10 cellular contexts compared by ENCODE assay signal in the genomic region with DNA sequence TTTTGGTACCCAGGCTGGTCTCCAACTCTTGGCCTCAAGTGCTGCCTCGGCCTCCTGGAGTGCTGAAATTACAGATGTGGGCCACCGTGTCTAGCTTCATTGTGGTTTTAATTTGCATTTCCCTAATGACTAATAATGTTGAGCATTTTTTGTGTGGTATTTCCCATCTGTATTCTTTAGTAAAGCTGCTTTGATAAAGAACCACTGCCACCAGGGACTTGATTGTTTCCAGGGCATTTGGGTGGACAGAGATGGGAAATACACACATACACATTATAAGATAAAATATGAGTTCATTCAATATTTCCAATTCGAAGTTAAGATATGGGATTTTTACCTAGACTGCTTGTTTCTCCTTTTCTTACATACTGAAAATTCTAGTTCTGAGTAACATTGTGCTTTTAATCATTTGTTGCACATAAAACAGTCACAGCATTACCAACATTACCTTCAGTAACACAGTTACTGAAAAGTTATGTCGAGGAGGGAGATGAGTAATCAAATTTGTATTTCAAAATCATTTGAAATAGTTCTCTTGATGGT. TPM values are rescaled to one million over a fixed set of nuclear protein-coding genes. Genes with fewer than 3 reads are reported as not detected.
DNase-seq lines count a peak whose midpoint lies in the region; ATAC-seq, FAIRE-seq and TF ChIP-seq lines count a peak whose summit lies in the region.
"Had no signal": no experiment of that assay in that cellular context is flagged by ENCODE, and none has a peak within 500 bp of the region (broad histone marks: within the 10 kb centered on the region; RNA-seq: fewer than 3 reads in every experiment).

No MANE protein-coding gene starts in this region.

- DNase-seq in GM03348 (ENCODE audit: low spot score) (peak; percentile 41), astrocyte (ENCODE audit: low read depth) (peak; percentile 64), caudate nucleus (lab: John Stamatoyannopoulos, UW) (no peak), NCI-H1092 treated with DMSO at 0.1 percent for 48 hours (lab: John Stamatoyannopoulos, UW) (no peak), gastrocnemius medialis (no peak), endodermal cell (no peak)
- DNase-seq: effector CD4-positive, alpha-beta T cell; KBM-7 had no signal

- 96 to 100% methylated on average over 1 to 4 of the region's 4 CpGs for WGBS in endodermal cell (ENCODE audit: insufficient coverage in 1 of 2, insufficient read length in 1 of 2), 2 experiments

- H3K9me3 ChIP-seq in astrocyte (ENCODE audit: insufficient read depth, low read depth, low read length), result no peaks in the 10 kb centered on the region
- H3K9me3 ChIP-seq in gastrocnemius medialis, result no peaks in the 10 kb centered on the region
- no peaks in the 10 kb centered on the region for H3K9me3 ChIP-seq in endodermal cell (ENCODE audit: control insufficient read depth, low read length)

- no peak overlapping the region for H2AFZ ChIP-seq in astrocyte (ENCODE audit: low read depth, low read length)

- TF ChIP-seq CTCF in astrocyte (IDR thresholded peaks at IDR 0.05; ENCODE audit: insufficient read depth, low read depth, low read length), result no peak
- TF ChIP-seq CTCF in gastrocnemius medialis (IDR thresholded peaks at IDR 0.05 in 4 of 5, conservative IDR thresholded peaks at IDR 0.05 in 1 of 5), result no peak
- TF ChIP-seq CTCF in endodermal cell (conservative IDR thresholded peaks at IDR 0.05), result no peak

- H3K27me3 ChIP-seq in astrocyte (ENCODE audit: insufficient read depth, low read length), result no peaks in the 10 kb centered on the region
- H3K27me3 ChIP-seq in gastrocnemius medialis, result no peaks in the 10 kb centered on the region
- H3K27me3 ChIP-seq in endodermal cell (ENCODE audit: control insufficient read depth, insufficient read depth, low read length, poor library complexity, severe bottlenecking), result no peaks in the 10 kb centered on the region

- H3K36me3 ChIP-seq in astrocyte (ENCODE audit: insufficient read depth, low read length) (peaks cover 2% of the 10 kb centered on the region), gastrocnemius medialis (peaks cover 0 to 5% of the 10 kb centered on the region in 2 donors), endodermal cell (ENCODE audit: control insufficient read depth, insufficient read depth, low read length) (peaks cover 4% of the 10 kb centered on the region)

- H3K27ac ChIP-seq in astrocyte (ENCODE audit: low read depth, low read length), result peak overlapping the region; percentile 14
- no peak overlapping the region for H3K27ac ChIP-seq in caudate nucleus (ENCODE audit: low read depth, low read length)
- H3K27ac ChIP-seq in gastrocnemius medialis, result no peak overlapping the region
- no peak overlapping the region for H3K27ac ChIP-seq in endodermal cell (ENCODE audit: low read depth, low read length)

- ATAC-seq in GM19463 (IDR thresholded peaks at IDR 0.05; ENCODE audit: unreplicated experiment), result peak; percentile 84
- ATAC-seq in HG03139 (IDR thresholded peaks at IDR 0.05; ENCODE audit: unreplicated experiment), result peak; percentile 73
- no peak for ATAC-seq in gastrocnemius medialis

- H3K4me1 ChIP-seq in astrocyte (ENCODE audit: insufficient read depth, low read length) (no peaks in the 10 kb centered on the region), gastrocnemius medialis (no peaks in the 10 kb centered on the region), endodermal cell (ENCODE audit: control insufficient read depth, insufficient read depth, low read length) (peaks cover 8% of the 10 kb centered on the region)

- H3K27ac Mint-ChIP-seq in astrocyte (ENCODE audit: unreplicated experiment) (no peak overlapping the region), endodermal cell (no peak overlapping the region)

- H3K4me3 Mint-ChIP-seq in astrocyte (ENCODE audit: unreplicated experiment), result no peak overlapping the region
- no peak overlapping the region for H3K4me3 Mint-ChIP-seq in endodermal cell

- H3K4me1 Mint-ChIP-seq in astrocyte (ENCODE audit: low read depth, unreplicated experiment) (peaks cover 8% of the 10 kb centered on the region), endodermal cell (peaks cover 3% of the 10 kb centered on the region)

- H3K36me3 Mint-ChIP-seq in astrocyte (ENCODE audit: low read depth, unreplicated experiment) (peaks cover 7% of the 10 kb centered on the region), endodermal cell (ENCODE audit: low read depth) (peaks cover 22% of the 10 kb centered on the region)

- no peaks in the 10 kb centered on the region for H3K79me2 ChIP-seq in astrocyte (ENCODE audit: insufficient read depth, low read length)

- H3K9ac ChIP-seq in astrocyte (ENCODE audit: low read length) (no peak overlapping the region), endodermal cell (ENCODE audit: extremely low read depth, low read length, poor library complexity, severe bottlenecking) (no peak overlapping the region)

- no peak for FAIRE-seq in astrocyte (lab: Jason Lieb, UNC)

- intact Hi-C loops in gastrocnemius medialis (cut with DNase I; ENCODE audit: low total_unique reads), result no loop called here

- in situ Hi-C loops in gastrocnemius medialis (cut with MboI; ENCODE audit: low sequenced_read_pairs in 4 of 4), result loop anchor here in 1 of 4 donors (10.0 kb wide), 1 partner anchor 66 kb away; no protein-coding TSS in a partner anchor

- no peaks in the 10 kb centered on the region for H4K20me1 ChIP-seq in astrocyte (ENCODE audit: insufficient read depth, low read length)

- H3K4me2 ChIP-seq in astrocyte (ENCODE audit: low read length), result peak overlapping the region; percentile 1

- no peak for TF ChIP-seq POLR2A in gastrocnemius medialis (IDR thresholded peaks at IDR 0.05)

- no peak overlapping the region for H3K4me3 ChIP-seq in astrocyte (ENCODE audit: insufficient read depth, low read depth, low read length)
- no peak overlapping the region for H3K4me3 ChIP-seq in gastrocnemius medialis
- no peak overlapping the region for H3K4me3 ChIP-seq in endodermal cell (ENCODE audit: low read length)

- H3K9me3 Mint-ChIP-seq in astrocyte (ENCODE audit: unreplicated experiment) (no peaks in the 10 kb centered on the region), endodermal cell (no peaks in the 10 kb centered on the region)

- H3K27me3 Mint-ChIP-seq in astrocyte (ENCODE audit: low read depth, unreplicated experiment), result no peaks in the 10 kb centered on the region
- H3K27me3 Mint-ChIP-seq in endodermal cell (ENCODE audit: insufficient read depth), result no peaks in the 10 kb centered on the region

RNA-seq across cellular contexts. Expression of gene HABP4, which starts 28.9 kb away (rescaled TPM):
- total RNA-seq in astrocyte (18.1 and 20.1 TPM in 2 replicates), gastrocnemius medialis (10 to 100 TPM in 3 of 4 donors, 1 to 10 TPM in 1; 6.2 to 19.3 (median 12.3) TPM), endodermal cell (10 to 100 TPM in 1 of 2 donors, 1 to 10 TPM in 1; 10.0 to 12.1 TPM)
- polyA plus RNA-seq in endodermal cell (2013, experiment 1 of 2), result 26.1 TPM
- 22.3 TPM for polyA plus RNA-seq in endodermal cell (2013, experiment 2 of 2)

Comparison
In these comparisons a context has a peak if more than half of its experiments do, and no peak if none do; other contexts are left out.
1. DNase-seq: peak in GM03348 (single experiment) and astrocyte (single experiment); none in caudate nucleus (0 of 61), NCI-H1092 treated with DMSO at 0.1 percent for 48 hours (single experiment), gastrocnemius medialis (0 of 2) and endodermal cell (single experiment).
2. ATAC-seq: peak in GM19463 (single experiment) and HG03139 (single experiment); none in gastrocnemius medialis (0 of 2).